Comparison of ENCODE assay signal across 27 cellular contexts in the genomic region with DNA sequence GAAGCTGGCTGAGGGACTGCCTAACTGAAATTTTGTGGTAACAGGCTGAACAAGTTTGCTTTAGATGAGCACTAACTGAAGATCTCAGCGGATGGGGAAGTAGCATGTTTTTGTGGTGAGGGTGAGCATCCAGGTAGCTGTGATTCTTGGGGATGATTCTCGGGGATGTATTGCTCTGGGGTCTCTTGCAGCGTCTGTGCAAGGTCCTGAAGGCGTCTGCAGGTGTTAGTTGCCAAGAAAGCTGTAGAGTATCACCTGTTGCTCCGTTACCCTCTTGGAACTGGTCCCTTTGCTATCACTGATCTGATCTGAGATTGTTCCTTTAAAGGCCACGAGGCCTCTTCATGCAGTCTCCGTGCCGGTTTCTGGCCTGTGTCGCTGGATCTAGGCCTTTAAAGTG. TPM values are rescaled to one million over a fixed set of nuclear protein-coding genes. Genes with fewer than 3 reads are reported as not detected.
"Had no signal": no experiment of that assay in that cellular context is flagged by ENCODE, and none has a peak within 500 bp of the region (broad histone marks: within the 10 kb centered on the region; RNA-seq: fewer than 3 reads in every experiment).

No MANE protein-coding gene starts in this region.

- H3K27ac ChIP-seq: heart right ventricle, thoracic aorta, uterus had no signal

- DNase-seq: activated CD4-positive, alpha-beta memory T cell treated with anti-CD3 and anti-CD28 coated beads for 36 hours; activated CD4-positive, alpha-beta T cell treated with anti-CD3 and anti-CD28 coated beads for 4 hours; activated CD8-positive, alpha-beta memory T cell treated with anti-CD3 and anti-CD28 coated beads, Interleukin-2, amount 50 U/mL, for 4 hours; activated gamma-delta T cell; activated naive CD4-positive, alpha-beta T cell treated with anti-CD3 and anti-CD28 coated beads, Interleukin-2, amount 10 ng/mL, durations not matched to agents 7 days and 5 days; activated naive CD8-positive, alpha-beta T cell treated with anti-CD3 and anti-CD28 coated beads, Interleukin-2, amount 50 U/mL, for 24 hours; activated T-cell treated with anti-CD3 and anti-CD28 coated beads, Interleukin-2, amount 50 U/mL, for 1 hour; amygdala; central memory CD4-positive, alpha-beta T cell; endodermal cell; esophagus squamous epithelium; foreskin melanocyte; heart right ventricle; naive thymus-derived CD8-positive, alpha-beta T cell; right cardiac atrium; stimulated activated CD4-positive, alpha-beta T cell treated with anti-CD3 and anti-CD28 coated beads, Interleukin-2, amount 100 ng/mL, for 48 hours; stimulated activated naive CD8-positive, alpha-beta T cell treated with anti-CD3 and anti-CD28 coated beads, Interleukin-15, Interleukin-2, amounts not matched to agents 100 U/mL and 50 U/mL, for 24 hours; T-cell; uterus had no signal

- H3K27me3 Mint-ChIP-seq: activated CD4-positive, alpha-beta memory T cell treated with anti-CD3 and anti-CD28 coated beads for 36 hours; activated naive CD4-positive, alpha-beta T cell treated with anti-CD3 and anti-CD28 coated beads, Interleukin-2, amount 10 ng/mL, durations not matched to agents 7 days and 5 days; activated naive CD8-positive, alpha-beta T cell treated with anti-CD3 and anti-CD28 coated beads, Interleukin-2, amount 50 U/mL, for 24 hours; memory B cell; naive thymus-derived CD8-positive, alpha-beta T cell; T-cell had no signal

- H3K27ac Mint-ChIP-seq: activated CD4-positive, alpha-beta memory T cell treated with anti-CD3 and anti-CD28 coated beads for 36 hours; activated naive CD4-positive, alpha-beta T cell treated with anti-CD3 and anti-CD28 coated beads, Interleukin-2, amount 10 ng/mL, durations not matched to agents 7 days and 5 days; activated naive CD8-positive, alpha-beta T cell treated with anti-CD3 and anti-CD28 coated beads, Interleukin-2, amount 50 U/mL, for 24 hours; activated T-helper 1 cell treated with anti-CD3 and anti-CD28 coated beads, Interleukin-12 subunit alpha, Interleukin-12 subunit beta, Interleukin-2, Interleukin-4 antibody, amounts not matched to agents 30 ng/mL and 10 ng/mL and 1 ng/mL, durations not matched to agents 14 hours and 24 hours and 36 hours; endodermal cell; memory B cell; T-cell had no signal

- H3K36me3 ChIP-seq: uterus had no signal

- H3K4me3 Mint-ChIP-seq: activated CD4-positive, alpha-beta memory T cell treated with anti-CD3 and anti-CD28 coated beads for 36 hours; activated naive CD4-positive, alpha-beta T cell treated with anti-CD3 and anti-CD28 coated beads, Interleukin-2, amount 10 ng/mL, durations not matched to agents 7 days and 5 days; activated naive CD8-positive, alpha-beta T cell treated with anti-CD3 and anti-CD28 coated beads, Interleukin-2, amount 50 U/mL, for 24 hours; activated T-helper 1 cell treated with anti-CD3 and anti-CD28 coated beads, Interleukin-12 subunit alpha, Interleukin-12 subunit beta, Interleukin-2, Interleukin-4 antibody, amounts not matched to agents 30 ng/mL and 10 ng/mL and 1 ng/mL, durations not matched to agents 14 hours and 24 hours and 36 hours; endodermal cell; memory B cell; T-cell had no signal

- H3K9me3 ChIP-seq: esophagus squamous epithelium, heart right ventricle, thoracic aorta, uterus had no signal

- ATAC-seq: activated naive CD8-positive, alpha-beta T cell treated with anti-CD3 and anti-CD28 coated beads, Interleukin-2, amount 50 U/mL, for 24 hours; heart right ventricle; naive thymus-derived CD8-positive, alpha-beta T cell; right cardiac atrium; stimulated activated naive CD8-positive, alpha-beta T cell treated with anti-CD3 and anti-CD28 coated beads, Interleukin-15, Interleukin-2, amounts not matched to agents 100 U/mL and 50 U/mL, for 24 hours; T-cell had no signal

- H3K4me3 ChIP-seq: esophagus squamous epithelium, heart right ventricle, thoracic aorta, uterus had no signal

- H3K9me3 Mint-ChIP-seq: activated CD4-positive, alpha-beta memory T cell treated with anti-CD3 and anti-CD28 coated beads for 36 hours; activated naive CD4-positive, alpha-beta T cell treated with anti-CD3 and anti-CD28 coated beads, Interleukin-2, amount 10 ng/mL, durations not matched to agents 7 days and 5 days; activated naive CD8-positive, alpha-beta T cell treated with anti-CD3 and anti-CD28 coated beads, Interleukin-2, amount 50 U/mL, for 24 hours; activated T-helper 1 cell treated with anti-CD3 and anti-CD28 coated beads, Interleukin-12 subunit alpha, Interleukin-12 subunit beta, Interleukin-2, Interleukin-4 antibody, amounts not matched to agents 30 ng/mL and 10 ng/mL and 1 ng/mL, durations not matched to agents 14 hours and 24 hours and 36 hours; naive thymus-derived CD8-positive, alpha-beta T cell; T-cell had no signal

RNA-seq across cellular contexts. Expression of a gene that starts 34.3 kb away (rescaled TPM):
- total RNA-seq: activated CD4-positive, alpha-beta memory T cell treated with anti-CD3 and anti-CD28 coated beads for 36 hours; activated CD8-positive, alpha-beta memory T cell treated with anti-CD3 and anti-CD28 coated beads for 36 hours; activated T-helper 1 cell treated with anti-CD3 and anti-CD28 coated beads, Interleukin-12 subunit alpha, Interleukin-12 subunit beta, Interleukin-2, Interleukin-4 antibody, amounts not matched to agents 30 ng/mL and 10 ng/mL and 1 ng/mL, durations not matched to agents 14 hours and 24 hours and 36 hours; endodermal cell; esophagus squamous epithelium; glomerular endothelial cell; kidney epithelial cell; lower leg skin; naive thymus-derived CD8-positive, alpha-beta T cell; osteoblast; right cardiac atrium; T-cell; thoracic aorta; uterus had no signal
